Comparison of ENCODE assay signal across 12 cellular contexts in genomic region chr9:35847786-35848185, GRCh38. TPM values are rescaled to one million over a fixed set of nuclear protein-coding genes. Genes with fewer than 3 reads are reported as not detected.
DNase-seq lines count a peak whose midpoint lies in the region; ATAC-seq, FAIRE-seq and TF ChIP-seq lines count a peak whose summit lies in the region.
"Had no signal": no experiment of that assay in that cellular context is flagged by ENCODE, and none has a peak within 500 bp of the region (broad histone marks: within the 10 kb centered on the region; RNA-seq: fewer than 3 reads in every experiment).

No MANE protein-coding gene starts in this region.

- intact Hi-C loops in esophagus muscularis mucosa (cut with DNase I): loop anchor here (5.0 kb wide), 1 partner anchor 35 kb away; no protein-coding TSS in a partner anchor

- H3K4me3 Mint-ChIP-seq in immature natural killer cell: no peak overlapping the region

- WGBS in esophagus muscularis mucosa: 77% methylated on average over 1 of the region's 1 CpG

- TF ChIP-seq CTCF in esophagus muscularis mucosa (IDR thresholded peaks at IDR 0.05): no peak

- H3K36me3 Mint-ChIP-seq in immature natural killer cell: peaks cover 7 to 15% (median 9%) of the 10 kb centered on the region in 3 donors

- peak overlapping the region; percentile 69 to 79 (median 73) for H3K27ac ChIP-seq in esophagus muscularis mucosa (replicated peaks in 1 of 4)

- no peaks in the 10 kb centered on the region for H3K9me3 ChIP-seq in esophagus muscularis mucosa
- H3K9me3 ChIP-seq: HAP-1 had no signal

- H3K27me3 ChIP-seq in esophagus muscularis mucosa: no peaks in the 10 kb centered on the region

- H3K9me3 Mint-ChIP-seq in immature natural killer cell: no peaks in the 10 kb centered on the region

- no peak overlapping the region for H3K27ac Mint-ChIP-seq in immature natural killer cell

- DNase-seq in esophagus muscularis mucosa (ENCODE audit: extremely low spot score) (no peak), urothelium cell line (ENCODE audit: low spot score) (no peak), hippocampal formation (lab: John Stamatoyannopoulos, UW) (no peak), immature natural killer cell (no peak), RCC 7860 (ENCODE audit: low spot score) (no peak)
- DNase-seq: effector CD8-positive, alpha-beta T cell; NCI-H1092 treated with DMSO at 0.1 percent for 48 hours had no signal

- no peak for FAIRE-seq in urothelium cell line (lab: Jason Lieb, UNC)
- FAIRE-seq in RCC 7860 (lab: Jason Lieb, UNC): no peak

- peaks cover 0 to 20% (median 15%) of the 10 kb centered on the region in 4 donors for H3K36me3 ChIP-seq in esophagus muscularis mucosa
- H3K36me3 ChIP-seq: HAP-1 had no signal

- no peak for TF ChIP-seq POLR2A in esophagus muscularis mucosa (IDR thresholded peaks at IDR 0.05; ENCODE audit: low read depth)

- ATAC-seq in GM19463 (IDR thresholded peaks at IDR 0.05; ENCODE audit: unreplicated experiment) (peak; percentile 6), HG03139 (IDR thresholded peaks at IDR 0.05; ENCODE audit: unreplicated experiment) (peak; percentile 13)

- peak overlapping the region; percentile 21; the same call in 1 of the 2 replicates for H3K4me3 ChIP-seq in GM08714 (ENCODE audit: low read length)
- no peak overlapping the region for H3K4me3 ChIP-seq in esophagus muscularis mucosa
- H3K4me3 ChIP-seq: HAP-1, lung had no signal

- peaks cover 13 to 15% of the 10 kb centered on the region in 2 donors for H3K4me1 Mint-ChIP-seq in immature natural killer cell

- peaks cover 34 to 59% (median 53%) of the 10 kb centered on the region in 4 donors for H3K4me1 ChIP-seq in esophagus muscularis mucosa

- H3K27me3 Mint-ChIP-seq in immature natural killer cell (ENCODE audit: low read depth in 3 of 3): peaks cover 0 to 1% (median 1%) of the 10 kb centered on the region in 3 donors

- no peak for TF ChIP-seq EP300 in esophagus muscularis mucosa (IDR thresholded peaks at IDR 0.05)

RNA-seq across cellular contexts. Expression of gene TMEM8B, which starts 18.8 kb away (rescaled TPM):
- total RNA-seq in esophagus muscularis mucosa: 10 to 100 TPM in 3 of 4 donors, 1 to 10 TPM in 1; 10.0 to 27.0 (median 20.3) TPM
- 1 to 10 TPM; 1.1 to 2.1 (median 1.6) TPM for polyA plus RNA-seq in immature natural killer cell

RNA-seq across cellular contexts. Expression of gene FAM221B, which starts 19.3 kb away (rescaled TPM):
- not detected for total RNA-seq in esophagus muscularis mucosa
- polyA plus RNA-seq in immature natural killer cell: not detected

RNA-seq across cellular contexts. Expression of gene OR13J1, which starts 22.4 kb away (rescaled TPM):
- not detected for total RNA-seq in esophagus muscularis mucosa
- polyA plus RNA-seq in immature natural killer cell: not detected
- total RNA-seq: lung had no signal
- polyA plus RNA-seq: lung had no signal

RNA-seq across cellular contexts. Expression of gene HINT2, which starts 32.9 kb away (rescaled TPM):
- 10 to 100 TPM; 23.4 to 32.4 (median 27.5) TPM for total RNA-seq in esophagus muscularis mucosa
- 100 to 1,000 TPM; 105 to 124 (median 122) TPM for polyA plus RNA-seq in immature natural killer cell

RNA-seq across cellular contexts. Expression of gene SPAG8, which starts 35.7 kb away (rescaled TPM):
- 1 to 10 TPM in 1 of 4 donors, under 1 TPM in 3; 0.65 to 2.0 (median 0.83) TPM for total RNA-seq in esophagus muscularis mucosa
- polyA plus RNA-seq in immature natural killer cell: 1 to 10 TPM in 1 of 3 donors, under 1 TPM in 1, not detected in 1; 0.43 to 2.1 TPM
